Comparison of ENCODE assay signal across 19 cellular contexts in genomic region chr17:77510133-77510796, GRCh38.
DNase-seq lines count a peak whose midpoint lies in the region; ATAC-seq and TF ChIP-seq lines count a peak whose summit lies in the region.
"Had no signal": no experiment of that assay in that cellular context is flagged by ENCODE, and none has a peak within 500 bp of the region (broad histone marks: within the 10 kb centered on the region; RNA-seq: fewer than 3 reads in every experiment).

No MANE protein-coding gene starts in this region.

- peaks cover 2% of the 10 kb centered on the region for H3K4me1 Mint-ChIP-seq in WTC11
- H3K4me1 Mint-ChIP-seq: B cell, IgD-negative memory B cell had no signal

- no peak overlapping the region for H3K27ac Mint-ChIP-seq in WTC11
- H3K27ac Mint-ChIP-seq: B cell, IgD-negative memory B cell had no signal

- no peak overlapping the region for H3K4me3 ChIP-seq in lower lobe of right lung
- H3K4me3 ChIP-seq in spleen: no peak overlapping the region
- H3K4me3 ChIP-seq: Peyer's patch had no signal

- TF ChIP-seq CTCF in WTC11 (IDR thresholded peaks at IDR 0.05): no peak
- no peak for TF ChIP-seq CTCF in lower lobe of right lung (IDR thresholded peaks at IDR 0.05)
- no peak for TF ChIP-seq CTCF in spleen (IDR thresholded peaks at IDR 0.05 in 8 of 11, conservative IDR thresholded peaks at IDR 0.05 in 3 of 11)

- no peak for ATAC-seq in WTC11
- ATAC-seq in lower lobe of right lung: no peak

- H3K27me3 ChIP-seq in lower lobe of right lung (ENCODE audit: low read depth): no peaks in the 10 kb centered on the region
- H3K27me3 ChIP-seq in spleen (replicated peaks in 1 of 7): no peaks in the 10 kb centered on the region
- H3K27me3 ChIP-seq: Peyer's patch had no signal

- intact Hi-C loops in lower lobe of right lung (cut with DNase I): no loop called here
- intact Hi-C loops in spleen (cut with DNase I; ENCODE audit: low total_unique reads): no loop called here

- no peaks in the 10 kb centered on the region for H3K36me3 ChIP-seq in lower lobe of right lung
- H3K36me3 ChIP-seq in spleen: no peaks in the 10 kb centered on the region
- H3K36me3 ChIP-seq: Peyer's patch had no signal

- no peak for TF ChIP-seq POLR2A in spleen (IDR thresholded peaks at IDR 0.05)

- H3K4me1 ChIP-seq in lower lobe of right lung (no peaks in the 10 kb centered on the region), spleen (peaks cover 0 to 7% (median 0%) of the 10 kb centered on the region in 6 donors)
- H3K4me1 ChIP-seq: Peyer's patch had no signal

- 71 to 87% (median 79%) methylated on average over 8 of the region's 8 CpGs for WGBS in spleen, 5 donors

- DNase-seq in activated effector memory CD4-positive, alpha-beta T cell treated with anti-CD3 and anti-CD28 coated beads, Interleukin-2, amount 50 U/mL, for 16 hours: peak; percentile 51
- no peak for DNase-seq in activated effector memory CD4-positive, alpha-beta T cell treated with Interleukin-2 at 50 U/mL for 16 hours
- DNase-seq in WTC11 (ENCODE audit: low spot score) (peak; percentile 5), lower lobe of right lung (peak; percentile 37), spleen (peak; percentile 35), OCI-M2 (lab: John Stamatoyannopoulos, UW; ENCODE audit: unreplicated experiment) (no peak)
- no peak for DNase-seq in activated naive CD4-positive, alpha-beta T cell treated with anti-CD3 and anti-CD28 coated beads, Interleukin-2, amount 50 U/mL, for 16 hours
- DNase-seq: DMS79, GOT3, MV-4-11, NCI-H1105 treated with DMSO at 0.1 percent for 48 hours, NCI-H2081, NCI-H2171, NCI-H345, NCI-H524, NCI-H774 had no signal

- POLR2A ChIA-PET in WTC11 (lab: Charles Lee): no interaction called here

- H3K27ac ChIP-seq in lower lobe of right lung (no peak overlapping the region), spleen (no peak overlapping the region)
- H3K27ac ChIP-seq: Peyer's patch had no signal

- H3K36me3 Mint-ChIP-seq in WTC11: peaks cover 7% of the 10 kb centered on the region; the same call in 1 of the 2 replicates
- H3K36me3 Mint-ChIP-seq: IgD-negative memory B cell had no signal

- no peak overlapping the region for H3K4me3 Mint-ChIP-seq in WTC11
- H3K4me3 Mint-ChIP-seq: B cell, IgD-negative memory B cell had no signal

- no peaks in the 10 kb centered on the region; the same call in 1 of the 2 replicates for H3K27me3 Mint-ChIP-seq in WTC11 (ENCODE audit: low read depth)
- H3K27me3 Mint-ChIP-seq: B cell, IgD-negative memory B cell had no signal

- H3K9me3 ChIP-seq in lower lobe of right lung (peaks cover 17% of the 10 kb centered on the region), spleen (peaks cover 0 to 24% (median 20%) of the 10 kb centered on the region in 8 donors)
- H3K9me3 ChIP-seq: Peyer's patch had no signal

- CTCF ChIA-PET in WTC11 (lab: Charles Lee): no interaction called here

- peaks cover 16% of the 10 kb centered on the region for H3K9me3 Mint-ChIP-seq in WTC11

TF ChIP-seq in WTC11, 78 proteins besides CTCF, POLR2A, EP300 and RAD21:
- no peak for TF ChIP-seq GTF2I (CRISPR knock-in tag; conservative IDR thresholded peaks at IDR 0.05)
- no peak for TF ChIP-seq JUN (CRISPR knock-in tag; IDR thresholded peaks at IDR 0.05)
- no peak for TF ChIP-seq MAX (CRISPR knock-in tag; IDR thresholded peaks at IDR 0.05)

Comparison
In these comparisons a context has a peak if more than half of its experiments do, and no peak if none do; other contexts are left out.
1. DNase-seq: peak in activated effector memory CD4-positive, alpha-beta T cell treated with anti-CD3 and anti-CD28 coated beads, Interleukin-2, amount 50 U/mL, for 16 hours (single experiment), WTC11 (single experiment), lower lobe of right lung (single experiment) and spleen (single experiment); none in activated effector memory CD4-positive, alpha-beta T cell treated with Interleukin-2 at 50 U/mL for 16 hours (single experiment), activated naive CD4-positive, alpha-beta T cell treated with anti-CD3 and anti-CD28 coated beads, Interleukin-2, amount 50 U/mL, for 16 hours (single experiment) and OCI-M2 (single experiment).